ENCODE assay signal across 8 cellular contexts in the genomic region with DNA sequence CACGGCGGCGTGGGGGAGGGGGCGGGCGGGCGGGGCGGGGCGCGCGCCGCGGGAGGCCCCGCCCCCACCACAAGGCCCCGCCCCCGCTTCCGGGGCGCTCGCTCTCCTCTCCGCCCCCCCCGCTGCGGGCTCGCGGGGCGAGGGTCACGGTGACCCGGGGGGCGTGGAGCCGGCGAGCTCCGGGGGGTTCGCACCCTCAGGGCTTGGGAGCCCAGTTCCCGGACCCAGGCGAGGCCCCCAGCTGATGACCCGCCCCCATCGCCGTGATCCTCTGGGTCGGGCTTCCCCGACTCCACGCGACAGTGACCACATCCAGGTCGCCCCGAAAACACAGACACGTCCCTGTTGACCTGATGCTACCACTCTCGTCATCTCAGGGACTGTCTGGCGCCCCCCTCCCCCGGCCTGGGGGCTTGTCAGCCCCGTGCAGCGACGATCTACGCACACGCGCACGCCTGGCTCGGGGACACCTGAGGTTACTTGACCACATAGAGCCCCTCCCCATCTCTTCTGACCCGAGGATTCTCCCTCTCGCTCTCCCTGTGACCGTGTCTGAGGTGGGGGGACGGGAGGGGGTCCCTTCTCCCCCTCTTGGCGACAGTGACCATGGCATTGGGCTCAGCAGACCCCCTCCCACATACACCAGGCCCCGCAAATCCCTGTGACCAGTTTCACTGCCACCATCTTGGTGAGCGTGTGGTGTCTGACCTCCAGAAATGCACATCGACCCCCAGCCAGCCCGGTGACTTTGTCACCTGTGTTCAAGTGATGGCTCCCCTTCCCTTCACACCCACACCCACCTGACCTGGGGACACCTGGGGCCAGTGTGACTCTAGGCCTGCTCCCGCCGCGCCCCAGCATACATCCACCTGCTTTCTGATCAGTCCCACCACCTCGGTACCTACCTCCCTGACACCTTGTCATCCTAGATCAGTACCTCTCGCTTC. TPM values are rescaled to one million over a fixed set of nuclear protein-coding genes. Genes with fewer than 3 reads are reported as not detected.
A peak's percentile ranks its signal among the peaks of the same experiment; 100 is the strongest.
DNase-seq lines count a peak whose midpoint lies in the region; ATAC-seq and TF ChIP-seq lines count a peak whose summit lies in the region.

No MANE protein-coding gene starts in this region.

- H3K9me3 Mint-ChIP-seq in activated T-helper 17 cell treated with anti-CD3 and anti-CD28 coated beads, Interleukin-2, amount 50 U/mL, for 72 hours: no peaks in the 10 kb centered on the region

- DNase-seq in GM03348 (ENCODE audit: low spot score): peak; percentile 83
- DNase-seq in germinal center (ENCODE audit: low spot score): peak; percentile 76
- no peak for DNase-seq in prostate gland (ENCODE audit: low spot score)
- no peak for DNase-seq in inferior parietal cortex (ENCODE audit: extremely low spot score)
- DNase-seq in NCI-H2107 treated with DMSO at 0.1 percent for 48 hours (lab: John Stamatoyannopoulos, UW; ENCODE audit: unreplicated experiment): no peak

- 10% methylated on average over 54 of the region's 68 CpGs for WGBS in prostate gland

- no peaks in the 10 kb centered on the region for H3K27me3 Mint-ChIP-seq in activated T-helper 17 cell treated with anti-CD3 and anti-CD28 coated beads, Interleukin-2, amount 50 U/mL, for 72 hours

- peaks cover 7% of the 10 kb centered on the region for H3K4me1 Mint-ChIP-seq in activated T-helper 17 cell treated with anti-CD3 and anti-CD28 coated beads, Interleukin-2, amount 50 U/mL, for 72 hours

- peaks cover 13% of the 10 kb centered on the region for H3K36me3 ChIP-seq in HUES6 (ENCODE audit: control insufficient read depth, insufficient read depth, low read length)
- no peaks in the 10 kb centered on the region for H3K36me3 ChIP-seq in prostate gland

- no peak for TF ChIP-seq CTCF in prostate gland (IDR thresholded peaks at IDR 0.05)

- H3K4me3 ChIP-seq in HUES6 (ENCODE audit: low read depth, low read length) (peak overlapping the region; percentile 93), prostate gland (peak overlapping the region; percentile 90 to 95)

- H3K4me3 Mint-ChIP-seq in activated T-helper 17 cell treated with anti-CD3 and anti-CD28 coated beads, Interleukin-2, amount 50 U/mL, for 72 hours: peak overlapping the region; percentile 95

- peaks cover 32% of the 10 kb centered on the region for H3K36me3 Mint-ChIP-seq in activated T-helper 17 cell treated with anti-CD3 and anti-CD28 coated beads, Interleukin-2, amount 50 U/mL, for 72 hours (ENCODE audit: low read depth)

- intact Hi-C loops in prostate gland (cut with DNase I): loop anchor here (5.0 kb wide), 1 partner anchor 72 kb away; the partner anchor contains the start of gene EVI5L

- ATAC-seq in GM21367 (IDR thresholded peaks at IDR 0.05; ENCODE audit: unreplicated experiment): peak; percentile 24
- peak; percentile 58 for ATAC-seq in activated T-helper 17 cell treated with anti-CD3 and anti-CD28 coated beads, Interleukin-2, amount 50 U/mL, for 72 hours (replicated peaks)

- H3K4me1 ChIP-seq in HUES6 (ENCODE audit: control insufficient read depth, insufficient read depth, low read length) (peaks cover 16% of the 10 kb centered on the region), prostate gland (replicated peaks) (peaks cover 15% of the 10 kb centered on the region)

- H3K9ac ChIP-seq in HUES6 (ENCODE audit: low read length): peak overlapping the region; percentile 83

- peak overlapping the region; percentile 28; the same call in 1 of the 2 replicates for H3K27ac ChIP-seq in HUES6 (ENCODE audit: low read depth, low read length)
- peak overlapping the region; percentile 83 to 93 for H3K27ac ChIP-seq in prostate gland

- H3K9me3 ChIP-seq in HUES6 (ENCODE audit: control insufficient read depth, insufficient read depth, low read depth, low read length) (no peaks in the 10 kb centered on the region), prostate gland (no peaks in the 10 kb centered on the region)

- peak overlapping the region; percentile 91 for H3K27ac Mint-ChIP-seq in activated T-helper 17 cell treated with anti-CD3 and anti-CD28 coated beads, Interleukin-2, amount 50 U/mL, for 72 hours

- no peak for TF ChIP-seq POLR2A in prostate gland (IDR thresholded peaks at IDR 0.05)

- H3K27me3 ChIP-seq in HUES6 (ENCODE audit: control insufficient read depth, insufficient read depth, low read length) (no peaks in the 10 kb centered on the region), prostate gland (replicated peaks; ENCODE audit: insufficient read depth) (no peaks in the 10 kb centered on the region)

RNA-seq across cellular contexts. Expression of gene MAP2K7, which starts 0.7 kb away (rescaled TPM):
- 10 to 100 TPM; 39.0 to 46.3 TPM for total RNA-seq in activated T-helper 17 cell treated with anti-CD3 and anti-CD28 coated beads, Interleukin-2, amount 50 U/mL, for 72 hours
- total RNA-seq in prostate gland: 10 to 100 TPM; 21.6 to 45.2 TPM

RNA-seq across cellular contexts. Expression of gene TGFBR3L, which starts 10.3 kb away (rescaled TPM):
- 1 to 10 TPM; 3.7 to 7.6 TPM for total RNA-seq in activated T-helper 17 cell treated with anti-CD3 and anti-CD28 coated beads, Interleukin-2, amount 50 U/mL, for 72 hours
- 1 to 10 TPM in 1 of 2 donors, not detected in 1; 3.2 TPM for total RNA-seq in prostate gland

RNA-seq across cellular contexts. Expression of gene SNAPC2, which starts 15.8 kb away (rescaled TPM):
- total RNA-seq in activated T-helper 17 cell treated with anti-CD3 and anti-CD28 coated beads, Interleukin-2, amount 50 U/mL, for 72 hours: 10 to 100 TPM; 16.4 to 20.9 TPM
- 10 to 100 TPM; 37.4 to 95.0 TPM for total RNA-seq in prostate gland

RNA-seq across cellular contexts. Expression of gene LRRC8E, which starts 16.0 kb away (rescaled TPM):
- total RNA-seq in activated T-helper 17 cell treated with anti-CD3 and anti-CD28 coated beads, Interleukin-2, amount 50 U/mL, for 72 hours: not detected
- total RNA-seq in prostate gland: 10 to 100 TPM in 1 of 2 donors, 1 to 10 TPM in 1; 4.8 to 11.7 TPM

RNA-seq across cellular contexts. Expression of gene CTXN1, which starts 21.6 kb away (rescaled TPM):
- total RNA-seq in activated T-helper 17 cell treated with anti-CD3 and anti-CD28 coated beads, Interleukin-2, amount 50 U/mL, for 72 hours: under 1 TPM in 1 of 2 donors, not detected in 1; 0.19 TPM
- total RNA-seq in prostate gland: 10 to 100 TPM in 1 of 2 donors, 1 to 10 TPM in 1; 5.0 to 37.1 TPM

Comparison
In these comparisons a context has a peak if more than half of its experiments do, and no peak if none do; other contexts are left out.
1. DNase-seq: peak in GM03348 (single experiment) and germinal center (single experiment); none in prostate gland (single experiment), inferior parietal cortex (single experiment) and NCI-H2107 treated with DMSO at 0.1 percent for 48 hours (single experiment).